7 cellular contexts compared by ENCODE assay signal in genomic region chr16:75463417-75464129, GRCh38. TPM values are rescaled to one million over a fixed set of nuclear protein-coding genes. Genes with fewer than 3 reads are reported as not detected.
DNase-seq lines count a peak whose midpoint lies in the region; ATAC-seq and TF ChIP-seq lines count a peak whose summit lies in the region.
"Not testable (repeated sequence)": the region's sequence is repeated elsewhere in the genome, so short reads cannot be mapped to it uniquely, and the experiment has no call there.

No MANE protein-coding gene starts in this region.

- peak; percentile 21 for ATAC-seq in GM18511 (IDR thresholded peaks at IDR 0.05; ENCODE audit: unreplicated experiment)
- peak; percentile 21 for ATAC-seq in HG02840 (IDR thresholded peaks at IDR 0.05; ENCODE audit: low FRiP score, unreplicated experiment)
- ATAC-seq in psoas muscle = peak; percentile 12 to 68 (median 45)

- not testable (repeated sequence) for H3K27me3 ChIP-seq in psoas muscle (ENCODE audit: insufficient read depth in 3 of 3, low read length in 2 of 3)

- H3K36me3 ChIP-seq in psoas muscle (ENCODE audit: insufficient read depth in 1 of 2, low read depth in 1 of 2) = not testable (repeated sequence)

- H3K9me3 ChIP-seq in psoas muscle = not testable (repeated sequence)

- peak overlapping the region; percentile 95 for H3K27ac ChIP-seq in psoas muscle

- TF ChIP-seq CTCF in psoas muscle (IDR thresholded peaks at IDR 0.05) = not testable (repeated sequence)

- DNase-seq in NCI-H1105 (lab: John Stamatoyannopoulos, UW) (peak; percentile 42), cerebellar cortex (ENCODE audit: low spot score) (peak; percentile 54), iPS-NIHi7 (ENCODE audit: extremely low spot score) (peak; percentile 57), psoas muscle (peak; percentile 37 to 58)
- DNase-seq in activated CD4-positive, CD25-positive, alpha-beta regulatory T cell (lab: John Stamatoyannopoulos, UW) = peak in 3 of 4 experiments; percentile 13 to 41 (median 34)

- peak overlapping the region; percentile 86 for H3K4me3 ChIP-seq in psoas muscle

- 4 to 5% (median 4%) methylated on average over 32 to 39 of the region's 39 CpGs for WGBS in psoas muscle, 3 donors

- peaks cover 15% of the 10 kb centered on the region for H3K4me1 ChIP-seq in psoas muscle

- intact Hi-C loops in psoas muscle (cut with DNase I) = loop anchor here in 1 of 2 donors (1.0 to 5.0 kb wide), 2 partner anchors 30 to 266 kb away; partner anchors contain the start of gene CFDP1

RNA-seq across cellular contexts. Expression of gene TMEM170A, which starts 0.9 kb away (rescaled TPM):
- total RNA-seq in psoas muscle = 1 to 10 TPM; 5.9 to 7.9 (median 7.0) TPM
- 1 to 10 TPM; 3.1 to 9.5 (median 9.2) TPM for polyA plus RNA-seq in psoas muscle

RNA-seq across cellular contexts. Expression of gene CFDP1, which starts 30.3 kb away (rescaled TPM):
- total RNA-seq in psoas muscle = 10 to 100 TPM; 16.6 to 21.9 (median 19.6) TPM
- 10 to 100 TPM; 37.6 to 78.2 (median 39.2) TPM for polyA plus RNA-seq in psoas muscle

RNA-seq across cellular contexts. Expression of gene CHST6, which starts 31.7 kb away (rescaled TPM):
- under 1 TPM; 0.04 to 0.20 (median 0.15) TPM for total RNA-seq in psoas muscle
- polyA plus RNA-seq in psoas muscle = 1 to 10 TPM in 1 of 3 donors, under 1 TPM in 2; 0.01 to 5.8 (median 0.08) TPM

Comparison
In these comparisons a context has a peak if more than half of its experiments do, and no peak if none do; other contexts are left out.
1. Peak in every context shown above with its lines: DNase-seq, ATAC-seq, H3K4me3 ChIP-seq and H3K27ac ChIP-seq.